29 cellular contexts compared by ENCODE assay signal in the genomic region with DNA sequence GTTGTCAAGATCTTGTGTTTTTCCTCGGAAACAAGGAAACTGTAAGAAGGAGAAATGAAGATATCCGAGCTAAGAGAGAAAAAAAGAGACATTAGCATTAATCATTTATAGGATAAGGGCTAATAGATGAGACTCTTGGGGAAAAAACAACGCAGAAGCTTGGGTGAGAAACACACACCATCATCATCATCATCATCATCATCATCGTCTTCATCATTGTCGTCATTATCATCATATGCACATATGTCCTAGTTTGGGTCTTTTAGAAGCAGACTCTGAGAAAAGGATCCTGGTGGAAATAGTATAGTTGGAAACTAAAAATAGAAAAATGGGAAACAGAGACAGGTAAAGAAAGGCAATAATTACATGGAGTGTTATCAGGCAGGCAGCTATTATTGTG.
"Had no signal": no experiment of that assay in that cellular context is flagged by ENCODE, and none has a peak within 500 bp of the region (broad histone marks: within the 10 kb centered on the region; RNA-seq: fewer than 3 reads in every experiment).

No MANE protein-coding gene starts in this region.

- H3K4me3 Mint-ChIP-seq: stimulated activated effector memory CD8-positive, alpha-beta T cell treated with anti-CD3 and anti-CD28 coated beads, Interleukin-12 subunit alpha, Interleukin-12 subunit beta, amount 100 ng/mL, for 72 hours; stimulated activated memory B cell treated with anti-CD40 and anti-IgM and Interleukin-4, amounts not matched to agents 10 μg/mL and 1 μg/mL and 100 μg/mL, for 72 hours; stimulated activated naive B cell treated with anti-CD40 and anti-IgM and Interleukin-4, amounts not matched to agents 10 μg/mL and 1 μg/mL and 100 μg/mL, for 72 hours; stimulated activated naive CD8-positive, alpha-beta T cell treated with anti-CD3 and anti-CD28 coated beads, Interleukin-15, amount 100 ng/mL, for 72 hours; stimulated activated naive CD8-positive, alpha-beta T cell treated with anti-CD3 and anti-CD28 coated beads, Interleukin-15, Interleukin-2, amounts not matched to agents 100 ng/mL and 50 ng/mL, for 24 hours; type B pancreatic cell had no signal

- H3K4me3 ChIP-seq: stomach, suprapubic skin, testis, thoracic aorta, thyroid gland, tibial artery, tibial nerve, transverse colon, upper lobe of left lung, upper lobe of right lung, uterus, vagina had no signal

- H3K27ac Mint-ChIP-seq: stimulated activated effector memory CD8-positive, alpha-beta T cell treated with anti-CD3 and anti-CD28 coated beads, Interleukin-12 subunit alpha, Interleukin-12 subunit beta, amount 100 ng/mL, for 72 hours; stimulated activated memory B cell treated with anti-CD40 and anti-IgM and Interleukin-4, amounts not matched to agents 10 μg/mL and 1 μg/mL and 100 μg/mL, for 72 hours; stimulated activated naive B cell treated with anti-CD40 and anti-IgM and Interleukin-4, amounts not matched to agents 10 μg/mL and 1 μg/mL and 100 μg/mL, for 72 hours; stimulated activated naive CD8-positive, alpha-beta T cell treated with anti-CD3 and anti-CD28 coated beads, Interleukin-15, amount 100 ng/mL, for 72 hours; stimulated activated naive CD8-positive, alpha-beta T cell treated with anti-CD3 and anti-CD28 coated beads, Interleukin-15, Interleukin-2, amounts not matched to agents 100 ng/mL and 50 ng/mL, for 24 hours; type B pancreatic cell had no signal

- H3K36me3 Mint-ChIP-seq: stimulated activated effector memory CD8-positive, alpha-beta T cell treated with anti-CD3 and anti-CD28 coated beads, Interleukin-12 subunit alpha, Interleukin-12 subunit beta, amount 100 ng/mL, for 72 hours; stimulated activated memory B cell treated with anti-CD40 and anti-IgM and Interleukin-4, amounts not matched to agents 10 μg/mL and 1 μg/mL and 100 μg/mL, for 72 hours; stimulated activated naive B cell treated with anti-CD40 and anti-IgM and Interleukin-4, amounts not matched to agents 10 μg/mL and 1 μg/mL and 100 μg/mL, for 72 hours; type B pancreatic cell had no signal

- ATAC-seq: stimulated activated effector memory CD8-positive, alpha-beta T cell treated with anti-CD3 and anti-CD28 coated beads, Interleukin-12 subunit alpha, Interleukin-12 subunit beta, amount 100 ng/mL, for 72 hours; stimulated activated memory B cell treated with anti-CD40 and anti-IgM and Interleukin-4, amounts not matched to agents 10 μg/mL and 1 μg/mL and 100 μg/mL, for 72 hours; stimulated activated naive B cell treated with anti-CD40 and anti-IgM and Interleukin-4, amounts not matched to agents 10 μg/mL and 1 μg/mL and 100 μg/mL, for 72 hours; stimulated activated naive CD8-positive, alpha-beta T cell treated with anti-CD3 and anti-CD28 coated beads, Interleukin-15, amount 100 ng/mL, for 72 hours; stimulated activated naive CD8-positive, alpha-beta T cell treated with anti-CD3 and anti-CD28 coated beads, Interleukin-15, Interleukin-2, amounts not matched to agents 100 U/mL and 50 U/mL, for 24 hours; upper lobe of right lung had no signal

- H3K9me3 ChIP-seq: stomach, suprapubic skin, testis, thoracic aorta, thyroid gland, tibial artery, tibial nerve, transverse colon, upper lobe of left lung, upper lobe of right lung, uterus, vagina had no signal

- H3K4me1 ChIP-seq: suprapubic skin, thyroid gland, transverse colon, upper lobe of left lung, upper lobe of right lung, uterus, vagina had no signal

- H3K27me3 ChIP-seq: testis, thyroid gland, upper lobe of left lung, uterus, vagina had no signal

- FAIRE-seq: urothelium cell line had no signal

- H3K36me3 ChIP-seq: stomach, suprapubic skin, thoracic aorta, thyroid gland, tibial artery, tibial nerve, transverse colon, upper lobe of left lung, upper lobe of right lung, uterus, vagina had no signal

- H3K9me3 Mint-ChIP-seq: stimulated activated effector memory CD8-positive, alpha-beta T cell treated with anti-CD3 and anti-CD28 coated beads, Interleukin-12 subunit alpha, Interleukin-12 subunit beta, amount 100 ng/mL, for 72 hours; type B pancreatic cell had no signal

- DNase-seq: stimulated activated CD4-positive, alpha-beta T cell treated with anti-CD3 and anti-CD28 coated beads, Interleukin-2, amount 100 ng/mL, for 48 hours; stimulated activated CD4-positive, alpha-beta T cell treated with anti-CD3 and anti-CD28 coated beads, Interleukin-4, amount 100 ng/mL, for 1 hour; stimulated activated CD4-positive, alpha-beta T cell treated with anti-CD3 and anti-CD28 coated beads, Interleukin-4, amount 100 ng/mL, for 24 hours; stimulated activated CD4-positive, alpha-beta T cell treated with anti-CD3 and anti-CD28 coated beads, Interleukin-4, amount 100 ng/mL, for 4 hours; stimulated activated CD8-positive, alpha-beta memory T cell treated with anti-CD3 and anti-CD28 coated beads, Interleukin-4, amount 100 ng/mL, for 48 hours; stimulated activated naive B cell treated with anti-CD40 and anti-IgM and Interleukin-4, amounts not matched to agents 10 μg/mL and 1 μg/mL and 100 μg/mL, for 72 hours; stimulated activated naive CD4-positive, alpha-beta T cell; stimulated activated naive CD4-positive, alpha-beta T cell treated with Interleukin-2 at 50 U/mL for 16 hours; stimulated activated naive CD8-positive, alpha-beta T cell treated with anti-CD3 and anti-CD28 coated beads, Interleukin-15, amount 100 ng/mL, for 72 hours; stimulated activated naive CD8-positive, alpha-beta T cell treated with anti-CD3 and anti-CD28 coated beads, Interleukin-15, Interleukin-2, amounts not matched to agents 100 U/mL and 50 U/mL, for 24 hours; stomach; substantia nigra; testis; thyroid gland; tibial artery; transverse colon; trophoblast cell; upper lobe of left lung; upper lobe of right lung; uterus had no signal

- H3K27ac ChIP-seq: stomach, suprapubic skin, testis, thoracic aorta, thyroid gland, tibial artery, tibial nerve, transverse colon, upper lobe of left lung, upper lobe of right lung, uterus, vagina had no signal

- H3K4me1 Mint-ChIP-seq: stimulated activated effector memory CD8-positive, alpha-beta T cell treated with anti-CD3 and anti-CD28 coated beads, Interleukin-12 subunit alpha, Interleukin-12 subunit beta, amount 100 ng/mL, for 72 hours; stimulated activated memory B cell treated with anti-CD40 and anti-IgM and Interleukin-4, amounts not matched to agents 10 μg/mL and 1 μg/mL and 100 μg/mL, for 72 hours; stimulated activated naive B cell treated with anti-CD40 and anti-IgM and Interleukin-4, amounts not matched to agents 10 μg/mL and 1 μg/mL and 100 μg/mL, for 72 hours; stimulated activated naive CD8-positive, alpha-beta T cell treated with anti-CD3 and anti-CD28 coated beads, Interleukin-15, amount 100 ng/mL, for 72 hours had no signal
